ENCODE assay signal across 8 cellular contexts in the genomic region with DNA sequence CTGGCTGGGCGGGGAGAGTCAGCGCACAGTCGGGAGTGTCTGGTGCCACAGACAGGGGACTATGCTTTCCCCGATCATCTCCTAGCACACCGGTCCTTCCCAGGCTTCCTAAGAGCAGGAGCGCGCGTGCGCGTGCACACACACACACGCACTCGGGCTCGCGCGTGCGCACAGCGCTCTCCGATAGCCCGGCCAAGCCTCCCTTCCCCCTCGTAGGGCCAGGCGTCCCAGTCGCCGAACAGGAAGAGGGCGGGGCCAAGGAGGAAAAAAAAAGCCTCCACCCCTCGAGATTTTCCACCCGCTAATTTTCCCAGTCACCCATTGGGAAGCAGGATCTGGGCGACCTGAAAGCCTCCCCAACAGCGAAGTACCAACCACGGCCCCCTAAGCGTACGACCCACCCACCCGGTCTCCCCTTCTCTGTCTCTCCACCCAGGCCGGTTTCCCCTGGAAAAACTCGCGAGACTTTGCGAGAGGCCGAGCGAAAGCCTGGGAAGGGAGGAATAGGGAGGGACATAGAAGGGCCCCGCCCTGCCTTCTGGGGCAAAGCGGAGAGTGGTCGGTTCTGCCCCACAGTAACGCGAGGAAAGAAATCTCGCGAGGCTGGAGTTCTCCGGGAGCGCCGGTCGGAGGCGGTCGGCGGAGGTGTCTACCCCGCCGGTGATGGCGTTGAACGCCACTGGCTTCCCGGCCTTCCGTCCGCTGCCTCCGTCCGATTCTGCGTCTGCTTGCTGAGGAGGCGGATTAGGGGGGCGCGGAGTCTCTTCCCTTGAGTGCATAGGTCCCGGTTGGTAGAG. TPM values are rescaled to one million over a fixed set of nuclear protein-coding genes. Genes with fewer than 3 reads are reported as not detected.
A peak's percentile ranks its signal among the peaks of the same experiment; 100 is the strongest.
DNase-seq lines count a peak whose midpoint lies in the region; ATAC-seq and TF ChIP-seq lines count a peak whose summit lies in the region.

FGFR1OP2 (plus strand) TSS at position 608 of the 797 bp plus-strand sequence. CDS start 15,689 bp downstream, outside the sequence.
INTS13 (minus strand) TSS at position 119 of the 797 bp plus-strand sequence. CDS start 1,178 bp downstream, outside the sequence.

- H2AFZ ChIP-seq in OCI-LY3 (ENCODE audit: low read depth, low read length): peak within 1 kb of the TSS; percentile 88

- peaks cover 9% of the 10 kb centered on the region for H3K36me3 Mint-ChIP-seq in endothelial cell (ENCODE audit: low read depth, unreplicated experiment)

- H3K36me3 ChIP-seq in OCI-LY3 (replicated peaks; ENCODE audit: low read depth, low read length): peaks cover 10% of the 10 kb centered on the region

- H3K27me3 ChIP-seq in OCI-LY3 (ENCODE audit: low read depth, low read length): no peaks in the 10 kb centered on the region

- H3K27ac ChIP-seq in OCI-LY3 (ENCODE audit: low read length): peak within 1 kb of the TSS; percentile 70

- no peaks in the 10 kb centered on the region for H3K9me3 Mint-ChIP-seq in endothelial cell (ENCODE audit: unreplicated experiment)

- H3K9ac ChIP-seq in OCI-LY3 (ENCODE audit: low read length): peak within 1 kb of the TSS; percentile 89

- TF ChIP-seq CTCF in OCI-LY3 (IDR thresholded peaks at IDR 0.05; ENCODE audit: low read depth, low read length) (no peak), endothelial cell (IDR thresholded peaks at IDR 0.05; ENCODE audit: unreplicated experiment) (no peak)

- H4K20me1 ChIP-seq in OCI-LY3 (ENCODE audit: insufficient read depth, low read length): 0 out of 2 replicates have a peak, but pooled peaks cover 5% of the 10 kb centered on the region

- DNase-seq in D341Med (ENCODE audit: low spot score) (peak; percentile 96), HuH-7 (ENCODE audit: low spot score) (peak; percentile 93), endothelial cell (ENCODE audit: low spot score) (peak; percentile 99), midbrain (lab: John Stamatoyannopoulos, UW) (peak; percentile 97)
- peak; percentile 96 for DNase-seq in activated CD8-positive, alpha-beta memory T cell treated with anti-CD3 and anti-CD28 coated beads, Interleukin-2, amount 50 U/mL, for 48 hours
- DNase-seq in stimulated activated CD8-positive, alpha-beta memory T cell treated with anti-CD3 and anti-CD28 coated beads, Interleukin-2, amount 100 ng/mL, for 1 hour (ENCODE audit: low read depth in 2 of 2): peak; percentile 87 to 93

- peak within 1 kb of the TSS; percentile 89 for H3K4me3 ChIP-seq in OCI-LY3 (ENCODE audit: low read length)

- H3K9me3 ChIP-seq in OCI-LY3 (ENCODE audit: insufficient read depth, low read length): no peaks in the 10 kb centered on the region

- H3K4me1 ChIP-seq in OCI-LY3 (ENCODE audit: low read length): peaks cover 39% of the 10 kb centered on the region

- peak within 1 kb of the TSS; percentile 100 for H3K4me3 Mint-ChIP-seq in endothelial cell (ENCODE audit: unreplicated experiment)

- peak; percentile 83 for ATAC-seq in GM21515 (IDR thresholded peaks at IDR 0.05; ENCODE audit: unreplicated experiment)

- peak within 1 kb of the TSS; percentile 90 for H3K4me2 ChIP-seq in OCI-LY3 (ENCODE audit: low read length)

- H3K27ac Mint-ChIP-seq in endothelial cell (ENCODE audit: unreplicated experiment): peak within 1 kb of the TSS; percentile 99

- peaks cover 27% of the 10 kb centered on the region for H3K4me1 Mint-ChIP-seq in endothelial cell (ENCODE audit: unreplicated experiment)

- H3K79me2 ChIP-seq in OCI-LY3 (ENCODE audit: low read length): peaks cover 93% of the 10 kb centered on the region

- H3K27me3 Mint-ChIP-seq in endothelial cell (ENCODE audit: unreplicated experiment): peaks cover 18% of the 10 kb centered on the region

RNA-seq across cellular contexts. Expression of gene FGFR1OP2, which starts in this region (rescaled TPM):
- 65.8 TPM for total RNA-seq in endothelial cell (ENCODE audit: unreplicated experiment)

RNA-seq across cellular contexts. Expression of gene INTS13, which starts in this region (rescaled TPM):
- 20.0 TPM for total RNA-seq in endothelial cell (ENCODE audit: unreplicated experiment)

Comparison
In these comparisons a context has a peak if more than half of its experiments do, and no peak if none do; other contexts are left out.
1. Peak in every context shown above with its lines: DNase-seq, ATAC-seq, H3K4me3 ChIP-seq and H3K27ac ChIP-seq.